Comparison of ENCODE assay signal across 9 cellular contexts in the genomic region with DNA sequence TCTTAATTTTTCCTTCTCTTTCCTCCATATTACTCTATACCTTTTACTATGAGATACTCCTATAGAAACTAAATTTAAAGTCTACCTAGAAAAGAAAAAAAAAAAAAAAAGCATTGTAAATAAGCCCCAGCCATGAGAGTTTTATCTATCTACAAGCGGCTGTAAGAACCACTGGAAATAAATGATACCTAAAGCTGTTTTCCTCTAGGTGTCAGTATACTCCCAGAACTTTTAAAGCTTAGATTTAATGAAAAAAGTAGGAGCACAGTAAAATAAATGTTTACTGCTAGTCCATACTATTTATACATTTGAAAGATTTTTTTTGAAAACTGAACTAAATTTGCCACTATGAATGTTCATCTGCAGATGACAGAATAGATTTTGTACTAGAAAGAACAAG. TPM values are rescaled to one million over a fixed set of nuclear protein-coding genes. Genes with fewer than 3 reads are reported as not detected.
DNase-seq lines count a peak whose midpoint lies in the region; ATAC-seq, FAIRE-seq and TF ChIP-seq lines count a peak whose summit lies in the region.
"Had no signal": no experiment of that assay in that cellular context is flagged by ENCODE, and none has a peak within 500 bp of the region (broad histone marks: within the 10 kb centered on the region; RNA-seq: fewer than 3 reads in every experiment).

No MANE protein-coding gene starts in this region.

- H3K27ac Mint-ChIP-seq in mesothelial cell of epicardium (peak overlapping the region; percentile 47), CD14-positive monocyte (no peak overlapping the region), T-helper 17 cell (no peak overlapping the region)
- H3K27ac Mint-ChIP-seq: dendritic cell treated with granulocyte-macrophage colony-stimulating factor and Interleukin-4, amounts not matched to agents 40 ng/mL and 50 ng/mL, for 4 days had no signal

- no peak for DNase-seq in DND-41
- peak; percentile 23 for DNase-seq in NCI-H2107 (lab: John Stamatoyannopoulos, UW)
- peak; percentile 62 for DNase-seq in bronchial epithelial cell (ENCODE audit: low read depth)
- DNase-seq in mesothelial cell of epicardium (ENCODE audit: low spot score in 2 of 2, unreplicated experiment in 2 of 2): no peak
- no peak for DNase-seq in NCI-H1048 (lab: John Stamatoyannopoulos, UW)
- no peak for DNase-seq in CD14-positive monocyte (ENCODE audit: low spot score)
- DNase-seq in T-helper 17 cell: no peak
- DNase-seq in stimulated activated CD4-positive, alpha-beta T cell treated with anti-CD3 and anti-CD28 coated beads, Interleukin-12 subunit alpha, Interleukin-12 subunit beta, amount 100 ng/mL, for 4 hours: no peak

- H2AFZ ChIP-seq in DND-41 (ENCODE audit: low read depth, low read length): no peak overlapping the region

- no peaks in the 10 kb centered on the region for H3K9me3 Mint-ChIP-seq in mesothelial cell of epicardium
- no peaks in the 10 kb centered on the region for H3K9me3 Mint-ChIP-seq in CD14-positive monocyte
- H3K9me3 Mint-ChIP-seq: dendritic cell treated with granulocyte-macrophage colony-stimulating factor and Interleukin-4, amounts not matched to agents 40 ng/mL and 50 ng/mL, for 4 days had no signal

- H3K4me1 ChIP-seq in DND-41 (ENCODE audit: insufficient read depth, low read length): no peaks in the 10 kb centered on the region

- H3K4me3 Mint-ChIP-seq in mesothelial cell of epicardium (no peak overlapping the region), CD14-positive monocyte (no peak overlapping the region), T-helper 17 cell (no peak overlapping the region)
- H3K4me3 Mint-ChIP-seq: dendritic cell treated with granulocyte-macrophage colony-stimulating factor and Interleukin-4, amounts not matched to agents 40 ng/mL and 50 ng/mL, for 4 days had no signal

- H3K4me3 ChIP-seq in DND-41 (ENCODE audit: low read depth in 1 of 2, low read length in 2 of 2) (no peak overlapping the region), bronchial epithelial cell (ENCODE audit: low read depth, low read length) (no peak overlapping the region)

- H3K4me1 Mint-ChIP-seq in mesothelial cell of epicardium (peaks cover 62% of the 10 kb centered on the region), CD14-positive monocyte (no peaks in the 10 kb centered on the region), T-helper 17 cell (no peaks in the 10 kb centered on the region)

- no peaks in the 10 kb centered on the region for H4K20me1 ChIP-seq in DND-41 (ENCODE audit: insufficient read depth, low read length)

- H3K9ac ChIP-seq in DND-41 (ENCODE audit: low read depth, low read length): no peak overlapping the region

- H3K4me2 ChIP-seq in DND-41 (ENCODE audit: insufficient read depth, low read length): no peak overlapping the region

- no peaks in the 10 kb centered on the region for H3K9me3 ChIP-seq in DND-41 (ENCODE audit: insufficient read depth, low read length, severe bottlenecking)
- H3K9me3 ChIP-seq in T-helper 17 cell (ENCODE audit: control insufficient read depth, low read length, poor library complexity, severe bottlenecking): no peaks in the 10 kb centered on the region

- H3K27me3 Mint-ChIP-seq in mesothelial cell of epicardium (ENCODE audit: low read depth): no peaks in the 10 kb centered on the region
- peaks cover 0 to 3% (median 0%) of the 10 kb centered on the region in 3 donors for H3K27me3 Mint-ChIP-seq in CD14-positive monocyte (ENCODE audit: low read depth in 3 of 3)
- no peaks in the 10 kb centered on the region for H3K27me3 Mint-ChIP-seq in T-helper 17 cell
- H3K27me3 Mint-ChIP-seq: dendritic cell treated with granulocyte-macrophage colony-stimulating factor and Interleukin-4, amounts not matched to agents 40 ng/mL and 50 ng/mL, for 4 days had no signal

- ATAC-seq in DND-41 (ENCODE audit: insufficient read depth, low read depth): no peak
- no peak for ATAC-seq in T-helper 17 cell

- TF ChIP-seq CTCF in DND-41 (IDR thresholded peaks at IDR 0.05; ENCODE audit: borderline replicate concordance, extremely low read depth, low read length, poor library complexity, severe bottlenecking): peak; percentile 44
- TF ChIP-seq CTCF in bronchial epithelial cell (IDR thresholded peaks at IDR 0.05; ENCODE audit: insufficient read depth, low read length, severe bottlenecking): peak; percentile 20
- TF ChIP-seq CTCF in mesothelial cell of epicardium (IDR thresholded peaks at IDR 0.05; ENCODE audit: unreplicated experiment): peak; percentile 49
- no peak for TF ChIP-seq CTCF in CD14-positive monocyte (IDR thresholded peaks at IDR 0.05)

- H3K36me3 Mint-ChIP-seq in mesothelial cell of epicardium (no peaks in the 10 kb centered on the region), CD14-positive monocyte (no peaks in the 10 kb centered on the region), T-helper 17 cell (ENCODE audit: low read depth) (no peaks in the 10 kb centered on the region)

- FAIRE-seq in bronchial epithelial cell (lab: Jason Lieb, UNC): no peak

- H3K36me3 ChIP-seq in DND-41 (ENCODE audit: insufficient read depth, low read length): no peaks in the 10 kb centered on the region
- no peaks in the 10 kb centered on the region for H3K36me3 ChIP-seq in bronchial epithelial cell (ENCODE audit: control insufficient read depth, insufficient read depth, low read length)

- intact Hi-C loops in CD14-positive monocyte (cut with micrococcal nuclease): no loop called here

- no peak overlapping the region for H3K27ac ChIP-seq in DND-41 (ENCODE audit: low read length)

- H3K79me2 ChIP-seq in DND-41 (ENCODE audit: insufficient read depth, low read length): no peaks in the 10 kb centered on the region

- H3K27me3 ChIP-seq in DND-41 (ENCODE audit: insufficient read depth, low read length, poor library complexity) (no peaks in the 10 kb centered on the region), bronchial epithelial cell (ENCODE audit: control insufficient read depth, insufficient read depth, low read length) (no peaks in the 10 kb centered on the region)

RNA-seq across cellular contexts. Expression of gene TYRP1, which starts 26.2 kb away (rescaled TPM):
- not detected in 2 replicates for total RNA-seq in bronchial epithelial cell
- total RNA-seq in mesothelial cell of epicardium: 0.42 to 1.0 TPM (median 0.64 TPM) in 3 replicates
- polyA plus RNA-seq in CD14-positive monocyte: not detected
- not detected for total RNA-seq in T-helper 17 cell

RNA-seq across cellular contexts. Expression of gene LURAP1L, which starts 55.4 kb away (rescaled TPM):
- total RNA-seq in bronchial epithelial cell (43.7 and 56.5 TPM in 2 replicates), mesothelial cell of epicardium (31.2 to 33.9 TPM (median 32.7 TPM) in 3 replicates), T-helper 17 cell (under 1 TPM in 1 of 2 donors, not detected in 1; 0.31 TPM)
- polyA plus RNA-seq in CD14-positive monocyte: not detected

Comparison
In these comparisons a context has a peak if more than half of its experiments do, and no peak if none do; other contexts are left out.
1. DNase-seq: peak in NCI-H2107 (single experiment) and bronchial epithelial cell (single experiment); none in DND-41 (single experiment), mesothelial cell of epicardium (0 of 2), NCI-H1048 (single experiment), CD14-positive monocyte (single experiment), T-helper 17 cell (0 of 3) and stimulated activated CD4-positive, alpha-beta T cell treated with anti-CD3 and anti-CD28 coated beads, Interleukin-12 subunit alpha, Interleukin-12 subunit beta, amount 100 ng/mL, for 4 hours (single experiment).
2. RNA of gene LURAP1L, which starts 55.4 kb away (total RNA-seq): 43.7 to 56.5 TPM in bronchial epithelial cell and 31.2 to 33.9 TPM in mesothelial cell of epicardium; 0.31 TPM in T-helper 17 cell; every median in the first group is over 10 times any median in the second.